In genomic region chr12:22018860-22019259, GRCh38 we compare ENCODE assay signal across 1 cellular context.
TF ChIP-seq lines count a peak whose summit lies in the region.

No MANE protein-coding gene starts in this region.

TF ChIP-seq in HepG2, 621 proteins besides CTCF, POLR2A, EP300 and RAD21:
- TF ChIP-seq SETDB1 (CRISPR knock-in tag; IDR thresholded peaks at IDR 0.05; ENCODE audit: borderline replicate concordance) (no peak), NCOA1 (CRISPR knock-in tag; IDR thresholded peaks at IDR 0.05) (no peak), STAG1 (CRISPR knock-in tag; IDR thresholded peaks at IDR 0.05) (peak; percentile 48)
- TF ChIP-seq, protein P1, sequence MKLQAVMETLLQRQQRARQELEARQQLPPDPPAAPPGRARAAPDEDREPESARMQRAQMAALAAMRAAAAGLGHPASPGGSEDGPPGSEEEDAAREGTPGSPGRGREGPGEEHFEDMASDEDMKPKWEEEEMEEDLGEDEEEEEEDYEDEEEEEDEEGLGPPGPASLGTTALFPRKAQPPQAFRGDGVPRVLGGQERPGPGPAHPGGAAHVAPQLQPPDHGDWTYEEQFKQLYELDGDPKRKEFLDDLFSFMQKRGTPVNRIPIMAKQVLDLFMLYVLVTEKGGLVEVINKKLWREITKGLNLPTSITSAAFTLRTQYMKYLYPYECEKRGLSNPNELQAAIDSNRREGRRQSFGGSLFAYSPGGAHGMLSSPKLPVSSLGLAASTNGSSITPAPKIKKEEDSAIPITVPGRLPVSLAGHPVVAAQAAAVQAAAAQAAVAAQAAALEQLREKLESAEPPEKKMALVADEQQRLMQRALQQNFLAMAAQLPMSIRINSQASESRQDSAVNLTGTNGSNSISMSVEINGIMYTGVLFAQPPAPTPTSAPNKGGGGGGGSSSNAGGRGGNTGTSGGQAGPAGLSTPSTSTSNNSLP (IDR thresholded peaks at IDR 0.05; ENCODE audit: low read depth, low read length), result peak; percentile 42; the same call in 1 of the 2 replicates
